Comparison of ENCODE assay signal across 8 cellular contexts in the genomic region with DNA sequence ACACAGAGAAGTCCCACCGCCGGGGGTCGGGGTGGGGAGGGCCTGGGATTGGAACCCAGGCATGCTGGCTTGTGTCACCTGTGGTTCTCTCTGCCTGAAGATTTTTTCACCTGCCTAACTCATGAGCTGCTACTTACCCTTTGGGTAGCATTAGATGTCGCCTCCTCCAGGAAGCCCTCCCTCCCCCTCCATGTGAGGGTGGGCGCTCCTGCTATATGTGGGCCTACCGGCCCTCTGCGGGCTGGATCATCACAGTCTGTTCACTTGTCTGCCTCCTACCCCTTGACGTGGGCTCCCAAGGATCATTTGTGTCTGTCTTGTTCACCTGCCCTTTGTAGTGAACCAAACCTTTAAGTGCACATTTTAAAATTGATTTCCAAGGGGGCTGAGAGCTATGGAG.
DNase-seq lines count a peak whose midpoint lies in the region; ATAC-seq and TF ChIP-seq lines count a peak whose summit lies in the region.

No MANE protein-coding gene starts in this region.

- H3K9me3 ChIP-seq in DOHH2 (ENCODE audit: control insufficient read depth, insufficient read depth, low read length) (no peaks in the 10 kb centered on the region), OCI-LY1 (ENCODE audit: low read length) (no peaks in the 10 kb centered on the region), spleen (no peaks in the 10 kb centered on the region)

- H3F3A ChIP-seq in DOHH2 (ENCODE audit: control insufficient read depth, insufficient read depth) (peaks cover 4% of the 10 kb centered on the region; the same call in 1 of the 2 replicates), OCI-LY1 (ENCODE audit: insufficient read depth, low read length) (no peaks in the 10 kb centered on the region)

- ATAC-seq in GM21723 (IDR thresholded peaks at IDR 0.05; ENCODE audit: unreplicated experiment) (no peak), HG03095 (IDR thresholded peaks at IDR 0.05; ENCODE audit: unreplicated experiment) (no peak)

- no peaks in the 10 kb centered on the region for H4K20me1 ChIP-seq in DOHH2 (ENCODE audit: control insufficient read depth, insufficient read depth, low read depth, low read length)
- H4K20me1 ChIP-seq in OCI-LY1 (ENCODE audit: insufficient read depth, low read length), result no peaks in the 10 kb centered on the region

- H3K4me1 Mint-ChIP-seq in neural crest cell, result peaks cover 7% of the 10 kb centered on the region

- TF ChIP-seq CTCF in DOHH2 (IDR thresholded peaks at IDR 0.05; ENCODE audit: low read depth, low read length, poor library complexity, severe bottlenecking) (no peak), OCI-LY1 (IDR thresholded peaks at IDR 0.05; ENCODE audit: low read length) (no peak), coronary artery (IDR thresholded peaks at IDR 0.05) (no peak), neural crest cell (conservative IDR thresholded peaks at IDR 0.05) (no peak), spleen (IDR thresholded peaks at IDR 0.05 in 8 of 11, conservative IDR thresholded peaks at IDR 0.05 in 3 of 11) (no peak), lower leg skin (IDR thresholded peaks at IDR 0.05) (no peak)

- H3K4me2 ChIP-seq in DOHH2 (ENCODE audit: low read length), result peak overlapping the region; percentile 98
- H3K4me2 ChIP-seq in OCI-LY1 (ENCODE audit: low read length), result peak overlapping the region; percentile 72

- no peak overlapping the region for H3K27ac ChIP-seq in DOHH2 (ENCODE audit: low read depth, low read length)
- no peak overlapping the region for H3K27ac ChIP-seq in OCI-LY1 (ENCODE audit: low read depth, low read length, poor library complexity, severe bottlenecking)
- no peak overlapping the region for H3K27ac ChIP-seq in coronary artery
- peak overlapping the region in 1 of 8 donors; percentile 73 for H3K27ac ChIP-seq in spleen

- H3K27ac Mint-ChIP-seq in neural crest cell (ENCODE audit: unreplicated experiment), result no peak overlapping the region

- H3K79me2 ChIP-seq in DOHH2 (ENCODE audit: control insufficient read depth, low read length), result no peaks in the 10 kb centered on the region
- H3K79me2 ChIP-seq in OCI-LY1 (ENCODE audit: insufficient read depth, low read length), result no peaks in the 10 kb centered on the region

- WGBS in spleen, 5 donors, result 29 to 47% (median 47%) methylated on average over 7 to 8 of the region's 8 CpGs
- WGBS in lower leg skin, 2 donors, result 38 to 43% methylated on average over 8 of the region's 8 CpGs

- no peaks in the 10 kb centered on the region for H3K9me3 Mint-ChIP-seq in neural crest cell

- H3K27me3 ChIP-seq in DOHH2 (ENCODE audit: control insufficient read depth, low read length) (peaks cover 35% of the 10 kb centered on the region), OCI-LY1 (ENCODE audit: insufficient read depth, low read length) (no peaks in the 10 kb centered on the region), spleen (replicated peaks in 1 of 7) (peaks cover 0 to 28% (median 0%) of the 10 kb centered on the region in 7 donors)

- peaks cover 11% of the 10 kb centered on the region for H3K27me3 Mint-ChIP-seq in neural crest cell (ENCODE audit: low read depth)

- DNase-seq in coronary artery (ENCODE audit: low spot score), result no peak
- no peak for DNase-seq in neural crest cell (ENCODE audit: low read depth, low spot score)
- DNase-seq in spleen, result no peak
- no peak for DNase-seq in lower leg skin (ENCODE audit: low spot score in 2 of 2)

- peaks cover 28% of the 10 kb centered on the region for H3K4me1 ChIP-seq in DOHH2 (ENCODE audit: control insufficient read depth, low read length)
- H3K4me1 ChIP-seq in OCI-LY1 (ENCODE audit: insufficient read depth, low read length, severe bottlenecking), result peaks cover 19% of the 10 kb centered on the region
- peaks cover 4 to 18% (median 14%) of the 10 kb centered on the region in 6 donors for H3K4me1 ChIP-seq in spleen

- H2AFZ ChIP-seq in OCI-LY1 (ENCODE audit: low read length), result no peak overlapping the region

- H3K4me3 ChIP-seq in DOHH2 (ENCODE audit: low read length) (peak overlapping the region; percentile 71), OCI-LY1 (ENCODE audit: low read depth, low read length, poor library complexity, severe bottlenecking) (peak overlapping the region; percentile 60), coronary artery (peak overlapping the region; percentile 78), spleen (peak overlapping the region in 1 of 8 donors; percentile 74), lower leg skin (ENCODE audit: low read depth, poor library complexity, severe bottlenecking) (no peak overlapping the region)

- intact Hi-C loops in spleen (cut with DNase I; ENCODE audit: low total_unique reads) (loop anchor here (2.0 to 10.0 kb wide), 2 partner anchors 161 to 373 kb away; no protein-coding TSS in a partner anchor), lower leg skin (cut with DNase I; ENCODE audit: low total_unique reads) (loop anchor here (2.0 to 10.0 kb wide), 2 partner anchors 161 to 383 kb away; a partner anchor contains a TSS)

- H3K36me3 ChIP-seq in DOHH2 (ENCODE audit: control insufficient read depth, low read length) (no peaks in the 10 kb centered on the region), OCI-LY1 (ENCODE audit: insufficient read depth, low read length) (no peaks in the 10 kb centered on the region), spleen (no peaks in the 10 kb centered on the region)

- no peaks in the 10 kb centered on the region for H3K36me3 Mint-ChIP-seq in neural crest cell (ENCODE audit: low read depth)

- H3K9me2 ChIP-seq in DOHH2 (replicated peaks; ENCODE audit: control insufficient read depth, low read length), result no peaks in the 10 kb centered on the region
- no peaks in the 10 kb centered on the region for H3K9me2 ChIP-seq in OCI-LY1 (ENCODE audit: low read depth, low read length)

- H3K4me3 Mint-ChIP-seq in neural crest cell, result peak overlapping the region; percentile 69

- no peak for TF ChIP-seq POLR2A in spleen (IDR thresholded peaks at IDR 0.05)
- TF ChIP-seq POLR2A in lower leg skin (IDR thresholded peaks at IDR 0.05), result no peak

- H3K9ac ChIP-seq in OCI-LY1 (ENCODE audit: low read length), result no peak overlapping the region; the same call in 1 of the 2 replicates
